ENCODE assay signal across 1 cellular context in genomic region chr6:66307490-66307889, GRCh38.
A peak's percentile ranks its signal among the peaks of the same experiment; 100 is the strongest.
TF ChIP-seq lines count a peak whose summit lies in the region.

No MANE protein-coding gene starts in this region.

TF ChIP-seq in HepG2, 621 proteins besides CTCF, POLR2A, EP300 and RAD21 (continued from another document):
- no peak for TF ChIP-seq ZUFSP (CRISPR knock-in tag; IDR thresholded peaks at IDR 0.05; ENCODE audit: borderline replicate concordance)
- TF ChIP-seq ZNF382 (CRISPR knock-in tag; IDR thresholded peaks at IDR 0.05; ENCODE audit: borderline replicate concordance) = no peak
- peak; percentile 99 for TF ChIP-seq ZNF317 (CRISPR knock-in tag; IDR thresholded peaks at IDR 0.05)
- no peak for TF ChIP-seq TOPORS (CRISPR knock-in tag; IDR thresholded peaks at IDR 0.05)
